ENCODE assay signal across 27 cellular contexts in the genomic region with DNA sequence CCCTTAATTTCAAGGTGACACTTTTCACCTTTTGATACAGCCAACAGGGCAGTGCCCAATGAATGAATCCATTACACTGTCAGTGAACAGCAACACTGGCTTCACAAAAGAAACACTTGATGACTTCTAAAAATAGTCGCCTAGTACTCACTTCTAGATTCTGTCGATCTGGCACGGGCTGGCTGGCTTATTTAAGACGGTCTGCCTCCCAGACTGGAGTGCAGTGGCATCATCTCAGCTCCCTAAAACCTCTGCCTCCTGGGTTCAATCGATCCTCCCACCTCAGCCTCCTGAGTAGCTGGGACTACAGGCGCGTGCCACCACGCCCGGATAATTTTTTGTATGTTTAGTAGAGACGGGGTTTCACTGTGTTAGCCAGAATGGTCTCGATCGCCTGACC. TPM values are rescaled to one million over a fixed set of nuclear protein-coding genes. Genes with fewer than 3 reads are reported as not detected.
DNase-seq lines count a peak whose midpoint lies in the region; ATAC-seq, FAIRE-seq and TF ChIP-seq lines count a peak whose summit lies in the region.
"Had no signal": no experiment of that assay in that cellular context is flagged by ENCODE, and none has a peak within 500 bp of the region (broad histone marks: within the 10 kb centered on the region; RNA-seq: fewer than 3 reads in every experiment).

No MANE protein-coding gene starts in this region.

- ATAC-seq in HCT116: no peak
- no peak for ATAC-seq in K562
- ATAC-seq in GM18909 (IDR thresholded peaks at IDR 0.05; ENCODE audit: poor library complexity, unreplicated experiment): no peak
- no peak for ATAC-seq in GM19397 (IDR thresholded peaks at IDR 0.05; ENCODE audit: unreplicated experiment)

- H3K9me3 Mint-ChIP-seq in activated CD4-positive, alpha-beta memory T cell treated with anti-CD3 and anti-CD28 coated beads, Interleukin-2, amount 10 ng/mL, durations not matched to agents 7 days and 5 days: no peaks in the 10 kb centered on the region
- no peaks in the 10 kb centered on the region for H3K9me3 Mint-ChIP-seq in activated CD4-positive, alpha-beta memory T cell treated with anti-CD3 and anti-CD28 coated beads for 36 hours
- no peaks in the 10 kb centered on the region for H3K9me3 Mint-ChIP-seq in nephron

- DNase-seq in activated CD4-positive, alpha-beta memory T cell treated with anti-CD3 and anti-CD28 coated beads, Interleukin-2, amount 10 ng/mL, durations not matched to agents 7 days and 5 days: no peak
- no peak for DNase-seq in activated CD4-positive, alpha-beta memory T cell treated with anti-CD3 and anti-CD28 coated beads for 36 hours
- DNase-seq in HCT116 (ENCODE audit: low read depth, low spot score): no peak
- DNase-seq in K562 (ENCODE audit: extremely low read depth in 1 of 4, low spot score in 3 of 4): no peak
- no peak for DNase-seq in hepatic stellate cell (ENCODE audit: low spot score)
- DNase-seq: activated CD4-positive, alpha-beta T cell treated with anti-CD3 and anti-CD28 coated beads for 48 hours; activated naive CD4-positive, alpha-beta T cell treated with anti-CD3 and anti-CD28 coated beads, Interleukin-2, amount 50 U/mL, for 16 hours; activated T-cell treated with anti-CD3 and anti-CD28 coated beads for 4 hours; C1 segment of cervical spinal cord; GF-D8; hippocampal formation; NCI-H1694 treated with DMSO at 0.1 percent for 48 hours; NCI-H226; spleen; stimulated activated CD4-positive, alpha-beta T cell treated with anti-CD3 and anti-CD28 coated beads, Interleukin-4, amount 100 ng/mL, for 4 hours; substantia nigra; uterus had no signal

- H2AFZ ChIP-seq in HCT116 (ENCODE audit: low read depth, low read length, poor library complexity, severe bottlenecking) (no peak overlapping the region), K562 (ENCODE audit: low read depth, low read length) (no peak overlapping the region)

- no peaks in the 10 kb centered on the region for H3K27me3 ChIP-seq in HCT116 (ENCODE audit: insufficient read depth, low read length)
- no peaks in the 10 kb centered on the region for H3K27me3 ChIP-seq in K562 (ENCODE audit: control insufficient read depth in 2 of 2, insufficient read depth in 2 of 2, low read length in 2 of 2)
- H3K27me3 ChIP-seq: spleen, uterus had no signal

- no peaks in the 10 kb centered on the region for H3K9me1 ChIP-seq in K562 (ENCODE audit: control insufficient read depth, insufficient read depth, low read length)

- no peak for FAIRE-seq in K562 (lab: Jason Lieb, UNC)
- FAIRE-seq: A204.1, endothelial cell of umbilical vein, GM12891, keratinocyte, RCC 7860 had no signal

- 92% methylated on average over 7 of the region's 12 CpGs for WGBS in K562 (ENCODE audit: insufficient coverage, low coverage, missing lambda C conversion rate)

- no peak overlapping the region for H3K9ac ChIP-seq in HCT116 (ENCODE audit: low read length)
- H3K9ac ChIP-seq in K562 (ENCODE audit: insufficient read depth in 1 of 2, low read depth in 2 of 2, low read length in 2 of 2): no peak overlapping the region

- no peaks in the 10 kb centered on the region for H4K20me1 ChIP-seq in HCT116 (ENCODE audit: insufficient read depth)
- H4K20me1 ChIP-seq in K562 (replicated peaks; ENCODE audit: control insufficient read depth, insufficient read depth, low read length): no peaks in the 10 kb centered on the region; the same call in 1 of the 2 replicates

- peaks cover 16 to 25% of the 10 kb centered on the region in 2 experiments; a peak in 3 of 4 replicates for H3K4me1 ChIP-seq in HCT116 (ENCODE audit: control insufficient read depth in 1 of 2, insufficient read depth in 2 of 2, low read length in 2 of 2)
- H3K4me1 ChIP-seq in K562 (replicated peaks in 1 of 2; ENCODE audit: control insufficient read depth in 2 of 2, insufficient read depth in 2 of 2, low read length in 2 of 2): peaks cover 12 to 18% of the 10 kb centered on the region in 2 experiments; a peak in 4 of 5 replicates

- no peak for TF ChIP-seq EP300 in K562 (IDR thresholded peaks at IDR 0.05; ENCODE audit: low read length)

- intact Hi-C loops in activated CD4-positive, alpha-beta memory T cell treated with anti-CD3 and anti-CD28 coated beads for 36 hours (cut with micrococcal nuclease): no loop called here
- intact Hi-C loops in HCT116 (cut with micrococcal nuclease) (no loop called here), K562 (cut with micrococcal nuclease) (no loop called here)

- H3K4me3 ChIP-seq in HCT116 (replicated peaks in 1 of 2; ENCODE audit: low read depth in 1 of 2, low read length in 2 of 2) (no peak overlapping the region), K562 (0 out of 2 replicates have a peak overlapping the region, but pooled peaks have one; percentile 80)
- H3K4me3 ChIP-seq: prostate gland had no signal

- TF ChIP-seq RAD21 in HCT116 (IDR thresholded peaks at IDR 0.05; ENCODE audit: low read depth) (no peak), K562 (CRISPR knock-in tag; conservative IDR thresholded peaks at IDR 0.05 in 1 of 2, IDR thresholded peaks at IDR 0.05 in 1 of 2) (no peak)

- no peaks in the 10 kb centered on the region for H3K9me3 ChIP-seq in HCT116 (ENCODE audit: control insufficient read depth in 1 of 2, insufficient read depth in 1 of 2, low read depth in 1 of 2, low read length in 2 of 2)
- no peaks in the 10 kb centered on the region for H3K9me3 ChIP-seq in K562 (replicated peaks; ENCODE audit: control insufficient read depth, insufficient read depth, low read depth, low read length)
- H3K9me3 ChIP-seq: HAP-1, prostate gland, spleen, uterus had no signal

- no peaks in the 10 kb centered on the region for H3K27me3 Mint-ChIP-seq in activated CD4-positive, alpha-beta memory T cell treated with anti-CD3 and anti-CD28 coated beads, Interleukin-2, amount 10 ng/mL, durations not matched to agents 7 days and 5 days
- H3K27me3 Mint-ChIP-seq in activated CD4-positive, alpha-beta memory T cell treated with anti-CD3 and anti-CD28 coated beads for 36 hours: no peaks in the 10 kb centered on the region
- no peaks in the 10 kb centered on the region for H3K27me3 Mint-ChIP-seq in nephron (ENCODE audit: low read depth)

- H3K36me3 Mint-ChIP-seq in activated CD4-positive, alpha-beta memory T cell treated with anti-CD3 and anti-CD28 coated beads, Interleukin-2, amount 10 ng/mL, durations not matched to agents 7 days and 5 days (ENCODE audit: low read depth): peaks cover 30% of the 10 kb centered on the region
- H3K36me3 Mint-ChIP-seq in activated CD4-positive, alpha-beta memory T cell treated with anti-CD3 and anti-CD28 coated beads for 36 hours: peaks cover 23% of the 10 kb centered on the region
- peaks cover 39% of the 10 kb centered on the region for H3K36me3 Mint-ChIP-seq in nephron (ENCODE audit: low read depth)

- H3K27ac ChIP-seq in HCT116 (ENCODE audit: low read depth, low read length): no peak overlapping the region
- no peak overlapping the region for H3K27ac ChIP-seq in K562 (ENCODE audit: extremely low read depth, low read depth, low read length)
- H3K27ac ChIP-seq: prostate gland, spleen, uterus had no signal

- H3K79me2 ChIP-seq in HCT116 (ENCODE audit: insufficient read depth, low read length) (peaks cover 68% of the 10 kb centered on the region), K562 (ENCODE audit: control insufficient read depth, insufficient read depth, low read length) (peaks cover 68% of the 10 kb centered on the region)

- CTCF ChIA-PET in activated CD4-positive, alpha-beta memory T cell treated with anti-CD3 and anti-CD28 coated beads, Interleukin-2, amount 10 ng/mL, durations not matched to agents 7 days and 5 days (lab: Charles Lee): interaction anchor here (1.2 kb wide), 1 partner anchor 10 kb away, joined by 3 read pairs; no protein-coding TSS in a partner anchor
- CTCF ChIA-PET in activated CD4-positive, alpha-beta memory T cell treated with anti-CD3 and anti-CD28 coated beads for 36 hours (lab: Charles Lee): no interaction called here
- CTCF ChIA-PET in HCT116 (lab: Charles Lee): no interaction called here
- CTCF ChIA-PET in K562 (lab: Yijun Ruan, JAX; ENCODE audit: low intra/inter-chr PET ratio): no interaction called here

- POLR2A ChIA-PET in activated CD4-positive, alpha-beta memory T cell treated with anti-CD3 and anti-CD28 coated beads, Interleukin-2, amount 10 ng/mL, durations not matched to agents 7 days and 5 days (lab: Charles Lee): no interaction called here
- POLR2A ChIA-PET in activated CD4-positive, alpha-beta memory T cell treated with anti-CD3 and anti-CD28 coated beads for 36 hours (lab: Charles Lee): no interaction called here
- POLR2A ChIA-PET in HCT116 (lab: Charles Lee) (interaction anchor here (1.4 kb wide), 1 partner anchor 37 kb away, joined by 3 read pairs; the partner anchor contains the start of genes EARS2 and UBFD1), K562 (lab: Yijun Ruan, JAX) (interaction anchor here (0.6 to 0.7 kb wide), 2 partner anchors 48 to 418 kb away, joined by 3 read pairs; no protein-coding TSS in a partner anchor)

- no peak for TF ChIP-seq POLR2A in HCT116 (IDR thresholded peaks at IDR 0.05; ENCODE audit: borderline replicate concordance, extremely low read depth, insufficient read depth, insufficient read length)
- TF ChIP-seq POLR2A in K562 (conservative IDR thresholded peaks at IDR 0.05): no peak

- H3K4me1 Mint-ChIP-seq in activated CD4-positive, alpha-beta memory T cell treated with anti-CD3 and anti-CD28 coated beads, Interleukin-2, amount 10 ng/mL, durations not matched to agents 7 days and 5 days: peaks cover 24% of the 10 kb centered on the region
- peaks cover 35% of the 10 kb centered on the region for H3K4me1 Mint-ChIP-seq in activated CD4-positive, alpha-beta memory T cell treated with anti-CD3 and anti-CD28 coated beads for 36 hours (ENCODE audit: low read depth)
- peaks cover 4% of the 10 kb centered on the region for H3K4me1 Mint-ChIP-seq in nephron

- H3K36me3 ChIP-seq in HCT116 (ENCODE audit: control insufficient read depth in 1 of 2, insufficient read depth in 2 of 2, low read length in 2 of 2) (peaks cover 17 to 40% of the 10 kb centered on the region in 2 experiments), K562 (ENCODE audit: control insufficient read depth, insufficient read depth, low read length) (peaks cover 54% of the 10 kb centered on the region)
- H3K36me3 ChIP-seq: prostate gland, uterus had no signal

- in situ Hi-C loops in K562 (cut with MboI): no loop called here

- H3K9me2 ChIP-seq in HCT116 (ENCODE audit: insufficient read depth): no peaks in the 10 kb centered on the region

- no peak for TF ChIP-seq CTCF in HCT116 (IDR thresholded peaks at IDR 0.05 in 2 of 3, conservative IDR thresholded peaks at IDR 0.05 in 1 of 3; ENCODE audit: borderline replicate concordance in 1 of 3, insufficient read depth in 1 of 3, low read depth in 2 of 3, low read length in 2 of 3)
- no peak for TF ChIP-seq CTCF in K562 (IDR thresholded peaks at IDR 0.05 in 2 of 3, conservative IDR thresholded peaks at IDR 0.05 in 1 of 3; ENCODE audit: insufficient read depth in 2 of 3, low read depth in 1 of 3, low read length in 3 of 3)
- TF ChIP-seq CTCF in nephron (IDR thresholded peaks at IDR 0.05; ENCODE audit: unreplicated experiment in 3 of 3): no peak

- RAD21 ChIA-PET in HCT116 (lab: Charles Lee; ENCODE audit: low non-redundant PET in 1 of 2, low total read pairs in 2 of 2, uncharacterized antibody in 2 of 2, unreplicated experiment in 2 of 2): no interaction called here

- BruUV-seq in HCT116 (replicated peaks; lab: Mats Ljungman, UMichigan) (no TSS peak), K562 (replicated peaks; lab: Mats Ljungman, UMichigan) (no TSS peak)

- no peak overlapping the region for H3K27ac Mint-ChIP-seq in activated CD4-positive, alpha-beta memory T cell treated with anti-CD3 and anti-CD28 coated beads, Interleukin-2, amount 10 ng/mL, durations not matched to agents 7 days and 5 days
- H3K27ac Mint-ChIP-seq in activated CD4-positive, alpha-beta memory T cell treated with anti-CD3 and anti-CD28 coated beads for 36 hours: no peak overlapping the region
- no peak overlapping the region for H3K27ac Mint-ChIP-seq in nephron

- H3K4me3 Mint-ChIP-seq in activated CD4-positive, alpha-beta memory T cell treated with anti-CD3 and anti-CD28 coated beads, Interleukin-2, amount 10 ng/mL, durations not matched to agents 7 days and 5 days: peak overlapping the region; percentile 10
- no peak overlapping the region for H3K4me3 Mint-ChIP-seq in activated CD4-positive, alpha-beta memory T cell treated with anti-CD3 and anti-CD28 coated beads for 36 hours
- peak overlapping the region; percentile 37 to 91 (median 51) for H3K4me3 Mint-ChIP-seq in nephron

- H3K4me2 ChIP-seq in HCT116 (ENCODE audit: low read length) (peak overlapping the region; percentile 89), K562 (ENCODE audit: insufficient read depth, low read length) (no peak overlapping the region)

RNA-seq across cellular contexts. Expression of gene NDUFAB1, which starts 1.9 kb away (rescaled TPM):
- 10 to 100 TPM; 79.8 to 81.1 TPM for total RNA-seq in activated CD4-positive, alpha-beta memory T cell treated with anti-CD3 and anti-CD28 coated beads, Interleukin-2, amount 10 ng/mL, durations not matched to agents 7 days and 5 days
- total RNA-seq in activated CD4-positive, alpha-beta memory T cell treated with anti-CD3 and anti-CD28 coated beads for 36 hours: 100 to 1,000 TPM; 152 to 153 TPM
- 169 TPM for total RNA-seq in HCT116 (2021; ENCODE audit: unreplicated experiment)
- 87.5 and 158 TPM in 2 replicates for polyA plus RNA-seq in HCT116 (2012)
- total RNA-seq in K562 (2011; cell fraction: chromatin; rRNA removed; ENCODE audit: low replicate concordance): 39.9 and 62.7 TPM in 2 replicates
- total RNA-seq in K562 (2011; cell fraction: nucleolus; rRNA removed): 38.2 and 39.7 TPM in 2 replicates
- total RNA-seq in K562 (2011; cell fraction: nucleoplasm; rRNA removed): 52.5 and 65.8 TPM in 2 replicates
- total RNA-seq in K562 (2014; rRNA removed): 355 and 382 TPM in 2 replicates
- total RNA-seq in K562 (2014; rRNA removed; fragmentation: Illumina TruSeq; extraction: Trizol): 234 and 245 TPM in 2 replicates
- 215 and 235 TPM in 2 replicates for total RNA-seq in K562 (2015; rRNA removed; fragmentation: Illumina TruSeq; extraction: Trizol)
- 238 and 260 TPM in 2 replicates for total RNA-seq in K562 (2021)
- 246 and 317 TPM in 2 replicates for polyA plus RNA-seq in K562 (2011; rRNA removed)
- polyA plus RNA-seq in K562 (2011; cell fraction: cytosol; rRNA removed): 350 and 532 TPM in 2 replicates
- polyA plus RNA-seq in K562 (2011; cell fraction: nucleus; rRNA removed): 78.8 and 89.0 TPM in 2 replicates
- 168 and 302 TPM in 2 replicates for polyA plus RNA-seq in K562 (2012)
- 143 and 182 TPM in 2 replicates for polyA plus RNA-seq in K562 (2014; fragmentation: Illumina TruSeq; extraction: Trizol)
- polyA plus RNA-seq in K562 (2014; fragmentation: Nextera tagmentation; extraction: Ambion mirVana): 100 to 1,000 TPM; 123 to 240 TPM
- polyA plus RNA-seq in K562 (2014; rRNA removed): 481 and 558 TPM in 2 replicates
- 77.6 and 92.4 TPM in 2 replicates for polyA minus RNA-seq in K562 (2011; rRNA and poly(A)+ RNA removed)
- polyA minus RNA-seq in K562 (2011; cell fraction: cytosol; rRNA and poly(A)+ RNA removed): 86.8 and 89.9 TPM in 2 replicates
- polyA minus RNA-seq in K562 (2011; cell fraction: nucleus; rRNA and poly(A)+ RNA removed): 16.8 and 23.7 TPM in 2 replicates

RNA-seq across cellular contexts. Expression of gene UBFD1, which starts 36.7 kb away (rescaled TPM):
- 10 to 100 TPM; 36.6 to 39.7 TPM for total RNA-seq in activated CD4-positive, alpha-beta memory T cell treated with anti-CD3 and anti-CD28 coated beads, Interleukin-2, amount 10 ng/mL, durations not matched to agents 7 days and 5 days
- total RNA-seq in activated CD4-positive, alpha-beta memory T cell treated with anti-CD3 and anti-CD28 coated beads for 36 hours: 10 to 100 TPM; 53.9 to 54.4 TPM
- total RNA-seq in HCT116 (2021; ENCODE audit: unreplicated experiment) (89.6 TPM), K562 (2014; rRNA removed) (66.2 and 91.7 TPM in 2 replicates), K562 (2014; rRNA removed; fragmentation: Illumina TruSeq; extraction: Trizol) (31.0 and 34.6 TPM in 2 replicates), K562 (2015; rRNA removed; fragmentation: Illumina TruSeq; extraction: Trizol) (25.5 and 26.3 TPM in 2 replicates), K562 (2021) (65.6 and 68.1 TPM in 2 replicates)
- 25.8 and 33.7 TPM in 2 replicates for polyA plus RNA-seq in HCT116 (2012)
- total RNA-seq in K562 (2011; cell fraction: chromatin; rRNA removed; ENCODE audit: low replicate concordance): 119 and 132 TPM in 2 replicates
- 81.9 and 104 TPM in 2 replicates for total RNA-seq in K562 (2011; cell fraction: nucleolus; rRNA removed)
- total RNA-seq in K562 (2011; cell fraction: nucleoplasm; rRNA removed): 134 and 172 TPM in 2 replicates
- polyA plus RNA-seq in K562 (2011; rRNA removed) (51.3 and 53.2 TPM in 2 replicates), K562 (2014; fragmentation: Illumina TruSeq; extraction: Trizol) (29.0 and 34.0 TPM in 2 replicates), K562 (2014; fragmentation: Nextera tagmentation; extraction: Ambion mirVana) (10 to 100 TPM; 10.7 to 11.0 TPM), K562 (2014; rRNA removed) (47.9 and 58.8 TPM in 2 replicates)
- 45.2 and 62.5 TPM in 2 replicates for polyA plus RNA-seq in K562 (2011; cell fraction: cytosol; rRNA removed)
- polyA plus RNA-seq in K562 (2011; cell fraction: nucleus; rRNA removed): 77.7 and 83.6 TPM in 2 replicates
- polyA plus RNA-seq in K562 (2012): 29.3 and 42.1 TPM in 2 replicates
- 44.9 and 47.1 TPM in 2 replicates for polyA minus RNA-seq in K562 (2011; rRNA and poly(A)+ RNA removed)
- polyA minus RNA-seq in K562 (2011; cell fraction: cytosol; rRNA and poly(A)+ RNA removed): 22.3 and 28.6 TPM in 2 replicates
- polyA minus RNA-seq in K562 (2011; cell fraction: nucleus; rRNA and poly(A)+ RNA removed): 43.6 and 61.6 TPM in 2 replicates

RNA-seq across cellular contexts. Expression of gene EARS2, which starts 37.0 kb away (rescaled TPM):
- total RNA-seq in activated CD4-positive, alpha-beta memory T cell treated with anti-CD3 and anti-CD28 coated beads, Interleukin-2, amount 10 ng/mL, durations not matched to agents 7 days and 5 days: 10 to 100 TPM in 1 of 2 experiments, 1 to 10 TPM in 1; 9.3 to 11.0 TPM
- 10 to 100 TPM; 21.6 to 23.6 TPM for total RNA-seq in activated CD4-positive, alpha-beta memory T cell treated with anti-CD3 and anti-CD28 coated beads for 36 hours
- 35.6 TPM for total RNA-seq in HCT116 (2021; ENCODE audit: unreplicated experiment)
- 28.7 and 29.2 TPM in 2 replicates for polyA plus RNA-seq in HCT116 (2012)
- total RNA-seq in K562 (2011; cell fraction: chromatin; rRNA removed; ENCODE audit: low replicate concordance): 61.3 and 143 TPM in 2 replicates
- total RNA-seq in K562 (2011; cell fraction: nucleolus; rRNA removed): 97.4 and 101 TPM in 2 replicates
- total RNA-seq in K562 (2011; cell fraction: nucleoplasm; rRNA removed): 85.9 and 96.5 TPM in 2 replicates
- 31.3 and 40.7 TPM in 2 replicates for total RNA-seq in K562 (2014; rRNA removed)
- total RNA-seq in K562 (2014; rRNA removed; fragmentation: Illumina TruSeq; extraction: Trizol): 38.2 and 42.1 TPM in 2 replicates
- total RNA-seq in K562 (2015; rRNA removed; fragmentation: Illumina TruSeq; extraction: Trizol): 39.9 and 41.7 TPM in 2 replicates
- 35.7 and 35.9 TPM in 2 replicates for total RNA-seq in K562 (2021)
- 57.4 and 63.3 TPM in 2 replicates for polyA plus RNA-seq in K562 (2011; rRNA removed)
- 80.9 and 118 TPM in 2 replicates for polyA plus RNA-seq in K562 (2011; cell fraction: cytosol; rRNA removed)
- polyA plus RNA-seq in K562 (2011; cell fraction: nucleus; rRNA removed): 62.7 and 98.7 TPM in 2 replicates
- 17.5 and 29.5 TPM in 2 replicates for polyA plus RNA-seq in K562 (2012)
- 46.6 and 58.6 TPM in 2 replicates for polyA plus RNA-seq in K562 (2014; fragmentation: Illumina TruSeq; extraction: Trizol)
- polyA plus RNA-seq in K562 (2014; fragmentation: Nextera tagmentation; extraction: Ambion mirVana): 10 to 100 TPM; 17.6 to 20.4 TPM
- polyA plus RNA-seq in K562 (2014; rRNA removed): 36.3 and 43.2 TPM in 2 replicates
- polyA minus RNA-seq in K562 (2011; rRNA and poly(A)+ RNA removed): 78.2 and 79.2 TPM in 2 replicates
- polyA minus RNA-seq in K562 (2011; cell fraction: cytosol; rRNA and poly(A)+ RNA removed): 41.2 and 58.2 TPM in 2 replicates
- polyA minus RNA-seq in K562 (2011; cell fraction: nucleus; rRNA and poly(A)+ RNA removed): 39.6 and 57.3 TPM in 2 replicates

RNA-seq across cellular contexts. Expression of gene PALB2, which starts 46.9 kb away (rescaled TPM):
- total RNA-seq in activated CD4-positive, alpha-beta memory T cell treated with anti-CD3 and anti-CD28 coated beads, Interleukin-2, amount 10 ng/mL, durations not matched to agents 7 days and 5 days: 10 to 100 TPM; 16.8 to 17.0 TPM
- 10 to 100 TPM; 20.3 to 20.8 TPM for total RNA-seq in activated CD4-positive, alpha-beta memory T cell treated with anti-CD3 and anti-CD28 coated beads for 36 hours
- total RNA-seq in HCT116 (2021; ENCODE audit: unreplicated experiment) (15.6 TPM), K562 (2014; rRNA removed) (11.5 and 14.0 TPM in 2 replicates), K562 (2014; rRNA removed; fragmentation: Illumina TruSeq; extraction: Trizol) (22.5 and 26.7 TPM in 2 replicates), K562 (2015; rRNA removed; fragmentation: Illumina TruSeq; extraction: Trizol) (22.2 and 25.8 TPM in 2 replicates), K562 (2021) (16.5 and 17.9 TPM in 2 replicates)
- polyA plus RNA-seq in HCT116 (2012): 3.7 and 6.4 TPM in 2 replicates
- 21.7 and 43.5 TPM in 2 replicates for total RNA-seq in K562 (2011; cell fraction: chromatin; rRNA removed; ENCODE audit: low replicate concordance)
- 14.5 and 17.8 TPM in 2 replicates for total RNA-seq in K562 (2011; cell fraction: nucleolus; rRNA removed)
- 31.3 and 36.0 TPM in 2 replicates for total RNA-seq in K562 (2011; cell fraction: nucleoplasm; rRNA removed)
- polyA plus RNA-seq in K562 (2011; rRNA removed) (12.5 and 14.9 TPM in 2 replicates), K562 (2014; fragmentation: Illumina TruSeq; extraction: Trizol) (15.0 and 19.1 TPM in 2 replicates), K562 (2014; fragmentation: Nextera tagmentation; extraction: Ambion mirVana) (10 to 100 TPM in 1 of 2 experiments, 1 to 10 TPM in 1; 7.0 to 10.3 TPM), K562 (2014; rRNA removed) (15.2 and 16.7 TPM in 2 replicates)
- polyA plus RNA-seq in K562 (2011; cell fraction: cytosol; rRNA removed): 5.0 and 7.9 TPM in 2 replicates
- polyA plus RNA-seq in K562 (2011; cell fraction: nucleus; rRNA removed): 9.6 and 10.8 TPM in 2 replicates
- polyA plus RNA-seq in K562 (2012): 11.2 and 13.3 TPM in 2 replicates
- polyA minus RNA-seq in K562 (2011; rRNA and poly(A)+ RNA removed): 25.6 and 28.5 TPM in 2 replicates
- polyA minus RNA-seq in K562 (2011; cell fraction: cytosol; rRNA and poly(A)+ RNA removed): 8.1 and 11.6 TPM in 2 replicates
- 12.4 and 21.4 TPM in 2 replicates for polyA minus RNA-seq in K562 (2011; cell fraction: nucleus; rRNA and poly(A)+ RNA removed)

RNA-seq across cellular contexts. Expression of gene DCTN5, which starts 47.1 kb away (rescaled TPM):
- 10 to 100 TPM; 64.9 to 68.8 TPM for total RNA-seq in activated CD4-positive, alpha-beta memory T cell treated with anti-CD3 and anti-CD28 coated beads, Interleukin-2, amount 10 ng/mL, durations not matched to agents 7 days and 5 days
- 10 to 100 TPM; 55.6 to 56.1 TPM for total RNA-seq in activated CD4-positive, alpha-beta memory T cell treated with anti-CD3 and anti-CD28 coated beads for 36 hours
- total RNA-seq in HCT116 (2021; ENCODE audit: unreplicated experiment): 42.9 TPM
- 28.8 and 31.0 TPM in 2 replicates for polyA plus RNA-seq in HCT116 (2012)
- total RNA-seq in K562 (2011; cell fraction: chromatin; rRNA removed; ENCODE audit: low replicate concordance): 79.4 and 112 TPM in 2 replicates
- total RNA-seq in K562 (2011; cell fraction: nucleolus; rRNA removed): 39.1 and 44.0 TPM in 2 replicates
- total RNA-seq in K562 (2011; cell fraction: nucleoplasm; rRNA removed): 59.5 and 102 TPM in 2 replicates
- total RNA-seq in K562 (2014; rRNA removed): 35.2 and 35.8 TPM in 2 replicates
- 75.9 and 84.3 TPM in 2 replicates for total RNA-seq in K562 (2014; rRNA removed; fragmentation: Illumina TruSeq; extraction: Trizol)
- total RNA-seq in K562 (2015; rRNA removed; fragmentation: Illumina TruSeq; extraction: Trizol): 60.7 and 65.6 TPM in 2 replicates
- 78.2 and 81.1 TPM in 2 replicates for total RNA-seq in K562 (2021)
- 109 and 149 TPM in 2 replicates for polyA plus RNA-seq in K562 (2011; rRNA removed)
- 37.7 and 64.4 TPM in 2 replicates for polyA plus RNA-seq in K562 (2011; cell fraction: cytosol; rRNA removed)
- 66.1 and 70.0 TPM in 2 replicates for polyA plus RNA-seq in K562 (2011; cell fraction: nucleus; rRNA removed)
- polyA plus RNA-seq in K562 (2012): 66.7 and 90.6 TPM in 2 replicates
- polyA plus RNA-seq in K562 (2014; fragmentation: Illumina TruSeq; extraction: Trizol): 88.7 and 97.0 TPM in 2 replicates
- polyA plus RNA-seq in K562 (2014; fragmentation: Nextera tagmentation; extraction: Ambion mirVana): 100 to 1,000 TPM in 1 of 2 experiments, 10 to 100 TPM in 1; 45.2 to 123 TPM
- polyA plus RNA-seq in K562 (2014; rRNA removed): 58.9 and 68.4 TPM in 2 replicates
- 165 and 206 TPM in 2 replicates for polyA minus RNA-seq in K562 (2011; rRNA and poly(A)+ RNA removed)
- polyA minus RNA-seq in K562 (2011; cell fraction: cytosol; rRNA and poly(A)+ RNA removed): 28.9 and 32.8 TPM in 2 replicates
- 16.7 and 30.1 TPM in 2 replicates for polyA minus RNA-seq in K562 (2011; cell fraction: nucleus; rRNA and poly(A)+ RNA removed)

Comparison
In these comparisons a context has a peak if more than half of its experiments do, and no peak if none do; other contexts are left out.
1. POLR2A ChIA-PET loops: an anchor here in HCT116 (1.4 kb wide) and K562 (0.6 to 0.7 kb wide); none called in activated CD4-positive, alpha-beta memory T cell treated with anti-CD3 and anti-CD28 coated beads, Interleukin-2, amount 10 ng/mL, durations not matched to agents 7 days and 5 days and activated CD4-positive, alpha-beta memory T cell treated with anti-CD3 and anti-CD28 coated beads for 36 hours.